Comparison of ENCODE assay signal across 8 cellular contexts in genomic region chr1:156746716-156747631, GRCh38. TPM values are rescaled to one million over a fixed set of nuclear protein-coding genes. Genes with fewer than 3 reads are reported as not detected.
DNase-seq lines count a peak whose midpoint lies in the region; ATAC-seq, FAIRE-seq and TF ChIP-seq lines count a peak whose summit lies in the region.

No MANE protein-coding gene starts in this region.

- H3K27me3 ChIP-seq in PC-3 (ENCODE audit: low read length) (no peaks in the 10 kb centered on the region), upper lobe of right lung (no peaks in the 10 kb centered on the region)

- peak overlapping the region; percentile 100 for H3K4me2 ChIP-seq in PC-3 (ENCODE audit: low read length)

- H3K36me3 ChIP-seq in PC-3 (ENCODE audit: low read depth, low read length) = peaks cover 40% of the 10 kb centered on the region; the same call in 1 of the 2 replicates
- H3K36me3 ChIP-seq in upper lobe of right lung = peaks cover 22% of the 10 kb centered on the region

- DNase-seq in DMS153 treated with DMSO at 0.1 percent for 48 hours (lab: John Stamatoyannopoulos, UW; ENCODE audit: unreplicated experiment) (peak; percentile 84), PC-3 (peak; percentile 93), frontal cortex (ENCODE audit: low spot score in 2 of 2) (peak; percentile 72 to 77), nephron progenitor cell (peak; percentile 93), upper lobe of right lung (peak; percentile 95)
- peak in 1 of 2 donors; percentile 50 for DNase-seq in activated naive CD4-positive, alpha-beta T cell treated with anti-CD3 and anti-CD28 coated beads, Interleukin-2, amount 50 U/mL, for 72 hours (ENCODE audit: low spot score in 2 of 2)

- peak overlapping the region; percentile 56; the same call in 1 of the 2 replicates for H2AFZ ChIP-seq in PC-3 (ENCODE audit: low read length)

- H3K4me3 Mint-ChIP-seq in nephron progenitor cell = peak overlapping the region; percentile 96

- H3K9ac ChIP-seq in PC-3 (ENCODE audit: low read length) = peak overlapping the region; percentile 99

- H3K36me3 Mint-ChIP-seq in activated naive CD4-positive, alpha-beta T cell treated with anti-CD3 and anti-CD28 coated beads, Interleukin-2, amount 50 U/mL, for 72 hours = peaks cover 35 to 58% of the 10 kb centered on the region in 2 donors
- H3K36me3 Mint-ChIP-seq in nephron progenitor cell (ENCODE audit: low read depth) = peaks cover 26% of the 10 kb centered on the region

- intact Hi-C loops in PC-3 (cut with micrococcal nuclease) = no loop called here
- intact Hi-C loops in upper lobe of right lung (cut with DNase I) = no loop called here

- no peak for FAIRE-seq in frontal cortex (lab: Jason Lieb, UNC)

- POLR2A ChIA-PET in PC-3 (lab: Charles Lee; ENCODE audit: unreplicated experiment) = interaction anchor here (0.6 to 0.9 kb wide), 2 partner anchors 21 to 221 kb away, joined by 3 to 5 read pairs; partner anchors contain the start of gene PRCC

- H4K20me1 ChIP-seq in PC-3 (ENCODE audit: low read length) = 0 out of 2 replicates have a peak, but pooled peaks cover 5% of the 10 kb centered on the region

- H3K27ac ChIP-seq in PC-3 (ENCODE audit: low read length) (peak overlapping the region; percentile 99), upper lobe of right lung (peak overlapping the region; percentile 98)

- no TSS peak for BruUV-seq in PC-3 (replicated peaks; lab: Mats Ljungman, UMichigan)

- peaks cover 70% of the 10 kb centered on the region for H3K4me1 Mint-ChIP-seq in nephron progenitor cell

- H3K9me3 Mint-ChIP-seq in activated naive CD4-positive, alpha-beta T cell treated with anti-CD3 and anti-CD28 coated beads, Interleukin-2, amount 50 U/mL, for 72 hours = no peaks in the 10 kb centered on the region
- H3K9me3 Mint-ChIP-seq in nephron progenitor cell = no peaks in the 10 kb centered on the region

- CTCF ChIA-PET in PC-3 (lab: Charles Lee) = interaction anchor here (0.5 to 1.5 kb wide), 4 partner anchors 21 to 123 kb away, joined by 3 to 9 read pairs (median 5); no protein-coding TSS in a partner anchor

- no peak for TF ChIP-seq RAD21 in Ishikawa (IDR thresholded peaks at IDR 0.05; ENCODE audit: low read depth)

- no peaks in the 10 kb centered on the region for H3K27me3 Mint-ChIP-seq in nephron progenitor cell (ENCODE audit: low read depth, poor library complexity)

- peaks cover 19% of the 10 kb centered on the region for H3F3A ChIP-seq in PC-3 (ENCODE audit: low read length, unreplicated experiment)

- H3K4me3 ChIP-seq in PC-3 (ENCODE audit: low read length) (peak overlapping the region; percentile 86), upper lobe of right lung (peak overlapping the region; percentile 96)

- H3K9me3 ChIP-seq in PC-3 (ENCODE audit: low read length) (no peaks in the 10 kb centered on the region), upper lobe of right lung (no peaks in the 10 kb centered on the region)

- H3K4me1 ChIP-seq in PC-3 (ENCODE audit: insufficient read depth, low read length) = peaks cover 49% of the 10 kb centered on the region
- H3K4me1 ChIP-seq in upper lobe of right lung = peaks cover 40% of the 10 kb centered on the region

- TF ChIP-seq CTCF in PC-3 (conservative IDR thresholded peaks at IDR 0.05; ENCODE audit: low read depth, low read length) (peak; percentile 56), nephron progenitor cell (IDR thresholded peaks at IDR 0.05) (no peak), upper lobe of right lung (IDR thresholded peaks at IDR 0.05) (peak; percentile 14)

- H3K9me2 ChIP-seq in PC-3 (replicated peaks; ENCODE audit: low read length) = no peaks in the 10 kb centered on the region

- ATAC-seq in PC-3 (peak; percentile 42), upper lobe of right lung (peak; percentile 68), GM19328 (IDR thresholded peaks at IDR 0.05; ENCODE audit: unreplicated experiment) (no peak)
- peak in 1 of 2 donors; percentile 11 for ATAC-seq in activated naive CD4-positive, alpha-beta T cell treated with anti-CD3 and anti-CD28 coated beads, Interleukin-2, amount 50 U/mL, for 72 hours

- peak overlapping the region; percentile 95 to 99 for H3K27ac Mint-ChIP-seq in activated naive CD4-positive, alpha-beta T cell treated with anti-CD3 and anti-CD28 coated beads, Interleukin-2, amount 50 U/mL, for 72 hours
- H3K27ac Mint-ChIP-seq in nephron progenitor cell = peak overlapping the region; percentile 100

- peaks cover 75% of the 10 kb centered on the region for H3K79me2 ChIP-seq in PC-3 (ENCODE audit: low read length)

- TF ChIP-seq EP300 in Ishikawa (IDR thresholded peaks at IDR 0.05; ENCODE audit: borderline replicate concordance) = peak; percentile 39; the same call in 1 of the 2 replicates

TF ChIP-seq in Ishikawa, 13 proteins besides CTCF, POLR2A, EP300 and RAD21:
- TF ChIP-seq TAF1 (IDR thresholded peaks at IDR 0.05; ENCODE audit: low read depth) (no peak), TCF12 (IDR thresholded peaks at IDR 0.05; ENCODE audit: low read depth) (peak; percentile 87), CREB1 (IDR thresholded peaks at IDR 0.05; ENCODE audit: low read depth) (no peak), YY1 (IDR thresholded peaks at IDR 0.05; ENCODE audit: low read depth) (peak; percentile 86), CEBPB (IDR thresholded peaks at IDR 0.05) (no peak), TEAD4 (IDR thresholded peaks at IDR 0.05) (peak; percentile 63), ZBTB7A (IDR thresholded peaks at IDR 0.05; ENCODE audit: low read depth) (peak; percentile 80; the same call in 1 of the 2 replicates), FOXM1 (IDR thresholded peaks at IDR 0.05; ENCODE audit: borderline replicate concordance, low read depth) (0 out of 2 replicates have a peak, but pooled peaks have one; percentile 26), REST (IDR thresholded peaks at IDR 0.05; ENCODE audit: low read depth) (no peak), EGR1 (IDR thresholded peaks at IDR 0.05) (peak; percentile 63; the same call in 1 of the 2 replicates), NFIC (IDR thresholded peaks at IDR 0.05) (peak; percentile 27; the same call in 1 of the 2 replicates), USF1 (IDR thresholded peaks at IDR 0.05) (no peak)
- TF ChIP-seq, protein P1, sequence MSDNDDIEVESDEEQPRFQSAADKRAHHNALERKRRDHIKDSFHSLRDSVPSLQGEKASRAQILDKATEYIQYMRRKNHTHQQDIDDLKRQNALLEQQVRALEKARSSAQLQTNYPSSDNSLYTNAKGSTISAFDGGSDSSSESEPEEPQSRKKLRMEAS (IDR thresholded peaks at IDR 0.05) = peak; percentile 12; the same call in 1 of the 2 replicates

RNA-seq across cellular contexts. Expression of gene HDGF, which starts 4.5 kb away (rescaled TPM):
- total RNA-seq in PC-3 (2014; rRNA removed) (586 and 1,030 TPM in 2 replicates), frontal cortex (63.6 TPM), upper lobe of right lung (144 TPM)
- total RNA-seq in activated naive CD4-positive, alpha-beta T cell treated with anti-CD3 and anti-CD28 coated beads, Interleukin-2, amount 50 U/mL, for 72 hours = 100 to 1,000 TPM; 281 to 325 TPM

RNA-seq across cellular contexts. Expression of gene MRPL24, which starts 6.1 kb away (rescaled TPM):
- 232 and 275 TPM in 2 replicates for total RNA-seq in PC-3 (2014; rRNA removed)
- total RNA-seq in activated naive CD4-positive, alpha-beta T cell treated with anti-CD3 and anti-CD28 coated beads, Interleukin-2, amount 50 U/mL, for 72 hours = 10 to 100 TPM; 61.4 to 70.4 TPM
- 14.7 TPM for total RNA-seq in frontal cortex
- 41.8 TPM for total RNA-seq in upper lobe of right lung

RNA-seq across cellular contexts. Expression of gene ISG20L2, which starts 18.4 kb away (rescaled TPM):
- 39.2 and 51.7 TPM in 2 replicates for total RNA-seq in PC-3 (2014; rRNA removed)
- 10 to 100 TPM; 46.2 to 50.7 TPM for total RNA-seq in activated naive CD4-positive, alpha-beta T cell treated with anti-CD3 and anti-CD28 coated beads, Interleukin-2, amount 50 U/mL, for 72 hours
- 7.3 TPM for total RNA-seq in frontal cortex
- 28.3 TPM for total RNA-seq in upper lobe of right lung

RNA-seq across cellular contexts. Expression of gene METTL25B, which starts 18.7 kb away (rescaled TPM):
- 10.4 and 14.6 TPM in 2 replicates for total RNA-seq in PC-3 (2014; rRNA removed)
- total RNA-seq in activated naive CD4-positive, alpha-beta T cell treated with anti-CD3 and anti-CD28 coated beads, Interleukin-2, amount 50 U/mL, for 72 hours = 10 to 100 TPM; 39.4 to 64.9 TPM
- 5.7 TPM for total RNA-seq in frontal cortex
- total RNA-seq in upper lobe of right lung = 42.4 TPM

RNA-seq across cellular contexts. Expression of gene PRCC, which starts 20.4 kb away (rescaled TPM):
- total RNA-seq in PC-3 (2014; rRNA removed) (103 TPM in 2 replicates), frontal cortex (14.3 TPM), upper lobe of right lung (48.5 TPM)
- total RNA-seq in activated naive CD4-positive, alpha-beta T cell treated with anti-CD3 and anti-CD28 coated beads, Interleukin-2, amount 50 U/mL, for 72 hours = 10 to 100 TPM; 44.5 to 72.1 TPM
